ENCODE assay signal across 8 cellular contexts in the genomic region with DNA sequence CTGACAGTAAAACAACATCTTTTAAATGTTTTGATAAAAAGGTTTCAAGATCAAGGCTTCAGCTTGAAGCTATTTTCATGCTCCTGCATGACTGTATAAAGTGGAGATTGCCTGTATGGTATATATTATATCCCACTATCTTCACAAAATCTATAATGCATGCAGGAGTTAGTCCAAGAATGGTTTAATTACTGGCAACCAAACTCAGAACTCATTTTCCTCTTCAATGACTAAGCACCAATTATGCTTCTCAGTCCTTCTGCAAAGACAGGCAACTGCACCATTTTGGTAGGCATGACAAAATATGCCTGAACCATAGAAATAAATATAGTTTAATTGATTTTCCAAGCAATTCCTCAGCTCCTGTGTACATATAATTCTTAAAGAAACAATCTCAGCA. TPM values are rescaled to one million over a fixed set of nuclear protein-coding genes. Genes with fewer than 3 reads are reported as not detected.
"Had no signal": no experiment of that assay in that cellular context is flagged by ENCODE, and none has a peak within 500 bp of the region (broad histone marks: within the 10 kb centered on the region; RNA-seq: fewer than 3 reads in every experiment).

No MANE protein-coding gene starts in this region.

- H3K4me3 ChIP-seq: K562 had no signal

- ATAC-seq: HepG2, K562 had no signal

- DNase-seq: IMR-90, KBM-7, KG1 had no signal

- H3K27ac ChIP-seq: HL-60 had no signal

RNA-seq across cellular contexts. Expression of a gene that starts 54.5 kb away (rescaled TPM):
- total RNA-seq: HepG2, HT-29, HT1080, IMR-90, K562 had no signal
